1 cellular context compared by ENCODE assay signal in the genomic region with DNA sequence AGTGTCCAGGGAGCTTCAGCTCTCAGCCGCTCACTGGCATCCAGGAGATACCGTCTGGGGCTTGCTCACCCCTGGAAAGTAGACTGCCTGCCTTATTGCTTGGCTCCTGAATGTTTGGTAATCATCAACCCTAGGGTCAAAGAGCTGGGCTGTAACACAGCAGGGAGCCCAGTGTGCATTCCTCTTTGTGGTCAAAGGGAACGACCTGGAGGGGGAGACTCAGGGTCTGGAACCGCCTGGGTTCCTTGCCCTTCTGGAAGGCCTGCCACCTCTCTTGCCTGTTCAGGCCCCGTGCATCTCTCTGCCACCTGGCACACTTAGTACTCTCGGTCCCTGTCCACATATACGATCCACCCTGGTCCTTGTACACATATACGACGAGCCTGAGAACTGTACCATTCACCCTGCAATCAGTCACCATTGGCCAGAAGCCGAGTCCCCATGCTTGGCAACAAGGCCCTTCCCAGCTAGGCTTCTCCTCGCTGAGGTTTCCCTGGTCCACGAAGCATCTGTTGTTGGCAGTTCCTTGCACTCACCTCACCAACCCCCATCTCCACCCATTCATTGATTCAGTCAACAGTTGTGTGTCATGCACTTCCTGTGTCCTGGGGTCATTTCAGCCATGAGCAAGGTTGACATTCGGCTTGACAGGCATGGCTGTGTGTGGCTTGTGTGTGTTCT.
TF ChIP-seq lines count a peak whose summit lies in the region.

Gene NAT8, minus strand, starts transcription at position 85 of the 681 bp plus-strand sequence. CDS start 794 bp downstream, outside the sequence.

TF ChIP-seq in HepG2, 621 proteins besides CTCF, POLR2A, EP300 and RAD21 (continued from another document and continues in another):
- TF ChIP-seq ZBTB34 (CRISPR knock-in tag; IDR thresholded peaks at IDR 0.05) (peak; percentile 80; the same call in 1 of the 2 replicates), ZNF232 (CRISPR knock-in tag; IDR thresholded peaks at IDR 0.05; ENCODE audit: borderline replicate concordance) (no peak), SOX13 (IDR thresholded peaks at IDR 0.05) (0 out of 2 replicates have a peak, but pooled peaks have one; percentile 8), SOX13 (CRISPR knock-in tag; conservative IDR thresholded peaks at IDR 0.05 in 1 of 2, IDR thresholded peaks at IDR 0.05 in 1 of 2) (peak in 1 of 2 experiments; percentile 62; a peak in 2 of 4 replicates), REXO4 (CRISPR knock-in tag; IDR thresholded peaks at IDR 0.05; ENCODE audit: borderline replicate concordance) (no peak), ZNF513 (CRISPR knock-in tag; conservative IDR thresholded peaks at IDR 0.05) (no peak), YEATS2 (CRISPR knock-in tag; IDR thresholded peaks at IDR 0.05; ENCODE audit: borderline replicate concordance) (peak; percentile 50; the same call in 1 of the 2 replicates), AKAP8 (CRISPR knock-in tag; IDR thresholded peaks at IDR 0.05) (0 out of 2 replicates have a peak, but pooled peaks have one; percentile 33), NR2F6 (IDR thresholded peaks at IDR 0.05) (peak; percentile 46; the same call in 1 of the 2 replicates), NR2F6 (CRISPR knock-in tag; IDR thresholded peaks at IDR 0.05) (peak; percentile 92), IRF1 (CRISPR knock-in tag; IDR thresholded peaks at IDR 0.05; ENCODE audit: low read depth) (no peak), ZSCAN9 (CRISPR knock-in tag; IDR thresholded peaks at IDR 0.05; ENCODE audit: borderline replicate concordance) (no peak), NR2F1 (CRISPR knock-in tag; IDR thresholded peaks at IDR 0.05) (peak; percentile 58 to 79; a peak in 3 of 4 replicates), ZNF383 (CRISPR knock-in tag; IDR thresholded peaks at IDR 0.05; ENCODE audit: borderline replicate concordance) (no peak), KLF13 (CRISPR knock-in tag; IDR thresholded peaks at IDR 0.05) (no peak), ZNF713 (CRISPR knock-in tag; IDR thresholded peaks at IDR 0.05) (no peak), ARNT (IDR thresholded peaks at IDR 0.05) (no peak), SIN3B (IDR thresholded peaks at IDR 0.05; ENCODE audit: low read length) (no peak), RFX5 (IDR thresholded peaks at IDR 0.05; ENCODE audit: low read depth, low read length) (no peak), HOXA3 (CRISPR knock-in tag; IDR thresholded peaks at IDR 0.05) (peak; percentile 43; the same call in 1 of the 2 replicates), SRY (CRISPR knock-in tag; IDR thresholded peaks at IDR 0.05) (no peak), PHF21A (CRISPR knock-in tag; IDR thresholded peaks at IDR 0.05) (no peak), ZNF629 (CRISPR knock-in tag; conservative IDR thresholded peaks at IDR 0.05) (peak; percentile 35; the same call in 1 of the 2 replicates), KMT2A (CRISPR knock-in tag; IDR thresholded peaks at IDR 0.05) (0 out of 2 replicates have a peak, but pooled peaks have one; percentile 34), LCORL (IDR thresholded peaks at IDR 0.05) (no peak), LCORL (CRISPR knock-in tag; IDR thresholded peaks at IDR 0.05) (peak; percentile 68), TBL1XR1 (IDR thresholded peaks at IDR 0.05; ENCODE audit: borderline replicate concordance, low read length, partially characterized antibody) (no peak), TGIF2 (CRISPR knock-in tag; IDR thresholded peaks at IDR 0.05) (peak; percentile 85), KAT8 (CRISPR knock-in tag; IDR thresholded peaks at IDR 0.05) (peak; percentile 63), DPF2 (CRISPR knock-in tag; IDR thresholded peaks at IDR 0.05; ENCODE audit: borderline replicate concordance, low read depth) (peak; percentile 90), KDM5A (IDR thresholded peaks at IDR 0.05; ENCODE audit: borderline replicate concordance, low read length) (no peak), MED1 (CRISPR knock-in tag; IDR thresholded peaks at IDR 0.05) (peak; percentile 59), ZBTB39 (CRISPR knock-in tag; IDR thresholded peaks at IDR 0.05) (no peak), ATF7 (IDR thresholded peaks at IDR 0.05) (no peak), ATF7 (CRISPR knock-in tag; IDR thresholded peaks at IDR 0.05) (peak; percentile 64; the same call in 1 of the 2 replicates), ZFP91 (CRISPR knock-in tag; IDR thresholded peaks at IDR 0.05; ENCODE audit: borderline replicate concordance) (peak; percentile 42; the same call in 1 of the 2 replicates)
- TF ChIP-seq, protein P1, sequence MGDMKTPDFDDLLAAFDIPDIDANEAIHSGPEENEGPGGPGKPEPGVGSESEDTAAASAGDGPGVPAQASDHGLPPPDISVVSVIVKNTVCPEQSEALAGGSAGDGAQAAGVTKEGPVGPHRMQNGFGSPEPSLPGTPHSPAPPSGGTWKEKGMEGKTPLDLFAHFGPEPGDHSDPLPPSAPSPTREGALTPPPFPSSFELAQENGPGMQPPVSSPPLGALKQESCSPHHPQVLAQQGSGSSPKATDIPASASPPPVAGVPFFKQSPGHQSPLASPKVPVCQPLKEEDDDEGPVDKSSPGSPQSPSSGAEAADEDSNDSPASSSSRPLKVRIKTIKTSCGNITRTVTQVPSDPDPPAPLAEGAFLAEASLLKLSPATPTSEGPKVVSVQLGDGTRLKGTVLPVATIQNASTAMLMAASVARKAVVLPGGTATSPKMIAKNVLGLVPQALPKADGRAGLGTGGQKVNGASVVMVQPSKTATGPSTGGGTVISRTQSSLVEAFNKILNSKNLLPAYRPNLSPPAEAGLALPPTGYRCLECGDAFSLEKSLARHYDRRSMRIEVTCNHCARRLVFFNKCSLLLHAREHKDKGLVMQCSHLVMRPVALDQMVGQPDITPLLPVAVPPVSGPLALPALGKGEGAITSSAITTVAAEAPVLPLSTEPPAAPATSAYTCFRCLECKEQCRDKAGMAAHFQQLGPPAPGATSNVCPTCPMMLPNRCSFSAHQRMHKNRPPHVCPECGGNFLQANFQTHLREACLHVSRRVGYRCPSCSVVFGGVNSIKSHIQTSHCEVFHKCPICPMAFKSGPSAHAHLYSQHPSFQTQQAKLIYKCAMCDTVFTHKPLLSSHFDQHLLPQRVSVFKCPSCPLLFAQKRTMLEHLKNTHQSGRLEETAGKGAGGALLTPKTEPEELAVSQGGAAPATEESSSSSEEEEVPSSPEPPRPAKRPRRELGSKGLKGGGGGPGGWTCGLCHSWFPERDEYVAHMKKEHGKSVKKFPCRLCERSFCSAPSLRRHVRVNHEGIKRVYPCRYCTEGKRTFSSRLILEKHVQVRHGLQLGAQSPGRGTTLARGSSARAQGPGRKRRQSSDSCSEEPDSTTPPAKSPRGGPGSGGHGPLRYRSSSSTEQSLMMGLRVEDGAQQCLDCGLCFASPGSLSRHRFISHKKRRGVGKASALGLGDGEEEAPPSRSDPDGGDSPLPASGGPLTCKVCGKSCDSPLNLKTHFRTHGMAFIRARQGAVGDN (CRISPR knock-in tag; IDR thresholded peaks at IDR 0.05), result peak; percentile 84
- TF ChIP-seq, protein P2, sequence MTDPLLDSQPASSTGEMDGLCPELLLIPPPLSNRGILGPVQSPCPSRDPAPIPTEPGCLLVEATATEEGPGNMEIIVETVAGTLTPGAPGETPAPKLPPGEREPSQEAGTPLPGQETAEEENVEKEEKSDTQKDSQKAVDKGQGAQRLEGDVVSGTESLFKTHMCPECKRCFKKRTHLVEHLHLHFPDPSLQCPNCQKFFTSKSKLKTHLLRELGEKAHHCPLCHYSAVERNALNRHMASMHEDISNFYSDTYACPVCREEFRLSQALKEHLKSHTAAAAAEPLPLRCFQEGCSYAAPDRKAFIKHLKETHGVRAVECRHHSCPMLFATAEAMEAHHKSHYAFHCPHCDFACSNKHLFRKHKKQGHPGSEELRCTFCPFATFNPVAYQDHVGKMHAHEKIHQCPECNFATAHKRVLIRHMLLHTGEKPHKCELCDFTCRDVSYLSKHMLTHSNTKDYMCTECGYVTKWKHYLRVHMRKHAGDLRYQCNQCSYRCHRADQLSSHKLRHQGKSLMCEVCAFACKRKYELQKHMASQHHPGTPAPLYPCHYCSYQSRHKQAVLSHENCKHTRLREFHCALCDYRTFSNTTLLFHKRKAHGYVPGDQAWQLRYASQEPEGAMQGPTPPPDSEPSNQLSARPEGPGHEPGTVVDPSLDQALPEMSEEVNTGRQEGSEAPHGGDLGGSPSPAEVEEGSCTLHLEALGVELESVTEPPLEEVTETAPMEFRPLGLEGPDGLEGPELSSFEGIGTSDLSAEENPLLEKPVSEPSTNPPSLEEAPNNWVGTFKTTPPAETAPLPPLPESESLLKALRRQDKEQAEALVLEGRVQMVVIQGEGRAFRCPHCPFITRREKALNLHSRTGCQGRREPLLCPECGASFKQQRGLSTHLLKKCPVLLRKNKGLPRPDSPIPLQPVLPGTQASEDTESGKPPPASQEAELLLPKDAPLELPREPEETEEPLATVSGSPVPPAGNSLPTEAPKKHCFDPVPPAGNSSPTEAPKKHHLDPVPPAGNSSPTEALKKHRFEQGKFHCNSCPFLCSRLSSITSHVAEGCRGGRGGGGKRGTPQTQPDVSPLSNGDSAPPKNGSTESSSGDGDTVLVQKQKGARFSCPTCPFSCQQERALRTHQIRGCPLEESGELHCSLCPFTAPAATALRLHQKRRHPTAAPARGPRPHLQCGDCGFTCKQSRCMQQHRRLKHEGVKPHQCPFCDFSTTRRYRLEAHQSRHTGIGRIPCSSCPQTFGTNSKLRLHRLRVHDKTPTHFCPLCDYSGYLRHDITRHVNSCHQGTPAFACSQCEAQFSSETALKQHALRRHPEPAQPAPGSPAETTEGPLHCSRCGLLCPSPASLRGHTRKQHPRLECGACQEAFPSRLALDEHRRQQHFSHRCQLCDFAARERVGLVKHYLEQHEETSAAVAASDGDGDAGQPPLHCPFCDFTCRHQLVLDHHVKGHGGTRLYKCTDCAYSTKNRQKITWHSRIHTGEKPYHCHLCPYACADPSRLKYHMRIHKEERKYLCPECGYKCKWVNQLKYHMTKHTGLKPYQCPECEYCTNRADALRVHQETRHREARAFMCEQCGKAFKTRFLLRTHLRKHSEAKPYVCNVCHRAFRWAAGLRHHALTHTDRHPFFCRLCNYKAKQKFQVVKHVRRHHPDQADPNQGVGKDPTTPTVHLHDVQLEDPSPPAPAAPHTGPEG (CRISPR knock-in tag; IDR thresholded peaks at IDR 0.05), result no peak
